20 cellular contexts compared by ENCODE assay signal in genomic region chr5:153555420-153556114, GRCh38.
DNase-seq lines count a peak whose midpoint lies in the region; ATAC-seq and TF ChIP-seq lines count a peak whose summit lies in the region.
"Had no signal": no experiment of that assay in that cellular context is flagged by ENCODE, and none has a peak within 500 bp of the region (broad histone marks: within the 10 kb centered on the region; RNA-seq: fewer than 3 reads in every experiment).

No MANE protein-coding gene starts in this region.

- H3K4me1 Mint-ChIP-seq in MCF 10A (ENCODE audit: insufficient read depth, unreplicated experiment) (peaks cover 47% of the 10 kb centered on the region), type B pancreatic cell (ENCODE audit: unreplicated experiment) (peaks cover 19% of the 10 kb centered on the region), endothelial cell (ENCODE audit: unreplicated experiment) (peaks cover 5% of the 10 kb centered on the region)

- DNase-seq in MCF 10A (ENCODE audit: unreplicated experiment) = peak; percentile 21
- DNase-seq in breast epithelium (ENCODE audit: low spot score in 2 of 2) = no peak
- peak; percentile 58 for DNase-seq in OCI-M1 (lab: John Stamatoyannopoulos, UW)
- no peak for DNase-seq in type B pancreatic cell (ENCODE audit: extremely low spot score, unreplicated experiment)
- no peak for DNase-seq in NOMO-1 treated with dmso at 0.1 percent for 144 hours (lab: John Stamatoyannopoulos, UW; ENCODE audit: unreplicated experiment)
- no peak for DNase-seq in cortex of kidney (lab: John Stamatoyannopoulos, UW)
- DNase-seq in endothelial cell (ENCODE audit: low spot score) = no peak
- DNase-seq: activated CD4-positive, alpha-beta T cell treated with anti-CD3 and anti-CD28 coated beads for 4 hours; amniotic stem cell; CD8-positive, alpha-beta T cell; DMS79 treated with DMSO at 0.1 percent for 48 hours; esophagus squamous epithelium; NCI-H1092; NCI-H524 treated with DMSO at 0.1 percent for 48 hours had no signal

- H3K27ac ChIP-seq in breast epithelium = no peak overlapping the region
- H3K27ac ChIP-seq: esophagus squamous epithelium, KMS-11, right atrium auricular region, thoracic aorta had no signal

- H3K27me3 Mint-ChIP-seq in MCF 10A (ENCODE audit: insufficient read depth, unreplicated experiment) (no peaks in the 10 kb centered on the region), type B pancreatic cell (no peaks in the 10 kb centered on the region), endothelial cell (ENCODE audit: unreplicated experiment) (no peaks in the 10 kb centered on the region)

- TF ChIP-seq CTCF in MCF 10A (IDR thresholded peaks at IDR 0.05; ENCODE audit: unreplicated experiment) = no peak
- no peak for TF ChIP-seq CTCF in breast epithelium (IDR thresholded peaks at IDR 0.05)
- TF ChIP-seq CTCF in type B pancreatic cell (conservative IDR thresholded peaks at IDR 0.05) = no peak
- no peak for TF ChIP-seq CTCF in endothelial cell (IDR thresholded peaks at IDR 0.05; ENCODE audit: unreplicated experiment)

- no peak overlapping the region for H3K4me3 ChIP-seq in breast epithelium
- H3K4me3 ChIP-seq: right atrium auricular region, thoracic aorta had no signal

- H3K36me3 Mint-ChIP-seq in MCF 10A (ENCODE audit: insufficient read depth, unreplicated experiment) (no peaks in the 10 kb centered on the region), type B pancreatic cell (no peaks in the 10 kb centered on the region), endothelial cell (ENCODE audit: low read depth, unreplicated experiment) (no peaks in the 10 kb centered on the region)
- H3K36me3 Mint-ChIP-seq: CD8-positive, alpha-beta T cell had no signal

- BruUV-seq in MCF 10A (replicated peaks; lab: Mats Ljungman, UMichigan) = no TSS peak

- H3K27ac Mint-ChIP-seq in MCF 10A (ENCODE audit: low read depth, unreplicated experiment) = peak overlapping the region; percentile 2
- H3K27ac Mint-ChIP-seq in type B pancreatic cell = peak overlapping the region; percentile 61
- H3K27ac Mint-ChIP-seq in endothelial cell (ENCODE audit: unreplicated experiment) = no peak overlapping the region
- H3K27ac Mint-ChIP-seq: activated T-helper 1 cell treated with anti-CD3 and anti-CD28 coated beads, Interleukin-12 subunit alpha, Interleukin-12 subunit beta, Interleukin-2, Interleukin-4 antibody, amounts not matched to agents 30 ng/mL and 10 ng/mL and 1 ng/mL, durations not matched to agents 14 hours and 24 hours and 36 hours; CD8-positive, alpha-beta T cell had no signal

- no peak for TF ChIP-seq POLR2A in breast epithelium (IDR thresholded peaks at IDR 0.05)

- H3K36me3 ChIP-seq in breast epithelium = no peaks in the 10 kb centered on the region
- H3K36me3 ChIP-seq: esophagus squamous epithelium, right atrium auricular region, thoracic aorta had no signal

- intact Hi-C loops in MCF 10A (cut with micrococcal nuclease) (no loop called here), breast epithelium (cut with DNase I; ENCODE audit: low total_unique reads) (no loop called here)

- peak; percentile 52 for ATAC-seq in esophagus mucosa
- ATAC-seq: CD8-positive, alpha-beta T cell; Panc1 had no signal

- H3K9me3 Mint-ChIP-seq in MCF 10A (ENCODE audit: unreplicated experiment) (no peaks in the 10 kb centered on the region), type B pancreatic cell (no peaks in the 10 kb centered on the region), endothelial cell (ENCODE audit: unreplicated experiment) (no peaks in the 10 kb centered on the region)
- H3K9me3 Mint-ChIP-seq: activated T-helper 1 cell treated with anti-CD3 and anti-CD28 coated beads, Interleukin-12 subunit alpha, Interleukin-12 subunit beta, Interleukin-2, Interleukin-4 antibody, amounts not matched to agents 30 ng/mL and 10 ng/mL and 1 ng/mL, durations not matched to agents 14 hours and 24 hours and 36 hours; CD8-positive, alpha-beta T cell had no signal

- no peaks in the 10 kb centered on the region for H3K27me3 ChIP-seq in breast epithelium
- H3K27me3 ChIP-seq: esophagus squamous epithelium, right atrium auricular region had no signal

- no peak overlapping the region for H3K4me3 Mint-ChIP-seq in MCF 10A (ENCODE audit: unreplicated experiment)
- H3K4me3 Mint-ChIP-seq in type B pancreatic cell = no peak overlapping the region
- H3K4me3 Mint-ChIP-seq in endothelial cell (ENCODE audit: unreplicated experiment) = no peak overlapping the region
- H3K4me3 Mint-ChIP-seq: activated T-helper 1 cell treated with anti-CD3 and anti-CD28 coated beads, Interleukin-12 subunit alpha, Interleukin-12 subunit beta, Interleukin-2, Interleukin-4 antibody, amounts not matched to agents 30 ng/mL and 10 ng/mL and 1 ng/mL, durations not matched to agents 14 hours and 24 hours and 36 hours; CD8-positive, alpha-beta T cell had no signal

- no peaks in the 10 kb centered on the region for H3K9me3 ChIP-seq in breast epithelium
- H3K9me3 ChIP-seq: esophagus squamous epithelium, right atrium auricular region, thoracic aorta had no signal

- CTCF ChIA-PET in MCF 10A (lab: Yijun Ruan, JAX) = interaction anchor here (0.6 to 0.9 kb wide), 2 partner anchors 11 to 292 kb away, joined by 3 to 5 read pairs; no protein-coding TSS in a partner anchor

- H3K4me1 ChIP-seq in breast epithelium = no peaks in the 10 kb centered on the region

- POLR2A ChIA-PET in MCF 10A (lab: Yijun Ruan, JAX) = interaction anchor here (0.7 to 0.9 kb wide), 5 partner anchors 7 to 34 kb away, joined by 3 to 6 read pairs (median 3); no protein-coding TSS in a partner anchor

Comparison
In these comparisons a context has a peak if more than half of its experiments do, and no peak if none do; other contexts are left out.
1. DNase-seq: peak in MCF 10A (single experiment) and OCI-M1 (single experiment); none in breast epithelium (0 of 2), type B pancreatic cell (single experiment), NOMO-1 treated with dmso at 0.1 percent for 144 hours (single experiment), cortex of kidney (single experiment) and endothelial cell (single experiment).